Comparison of ENCODE assay signal across 19 cellular contexts in the genomic region with DNA sequence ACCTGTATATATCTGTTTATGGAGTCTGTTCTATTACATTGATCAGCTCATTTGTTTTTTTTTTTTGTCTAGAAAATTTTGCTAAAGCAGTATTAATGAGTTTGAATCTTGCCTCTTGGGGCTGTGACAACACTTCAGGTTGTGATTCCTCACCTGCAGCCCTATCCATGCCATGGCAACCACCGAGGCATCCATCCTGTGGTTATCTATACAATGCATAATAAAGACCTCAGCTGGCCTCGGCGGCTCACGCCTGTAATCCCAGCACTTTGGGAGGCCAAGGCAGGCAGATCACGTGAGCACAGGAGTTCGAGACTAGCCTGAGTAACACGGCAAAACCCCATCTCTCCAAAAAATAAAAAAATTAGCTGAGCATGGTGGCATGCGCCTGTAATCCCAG. TPM values are rescaled to one million over a fixed set of nuclear protein-coding genes. Genes with fewer than 3 reads are reported as not detected.
DNase-seq lines count a peak whose midpoint lies in the region; ATAC-seq and TF ChIP-seq lines count a peak whose summit lies in the region.
"Had no signal": no experiment of that assay in that cellular context is flagged by ENCODE, and none has a peak within 500 bp of the region (broad histone marks: within the 10 kb centered on the region; RNA-seq: fewer than 3 reads in every experiment).

No MANE protein-coding gene starts in this region.

- peaks cover 2% of the 10 kb centered on the region; the same call in 1 of the 3 replicates for H3K36me3 Mint-ChIP-seq in GM23338 (ENCODE audit: low read depth)
- peaks cover 4% of the 10 kb centered on the region for H3K36me3 Mint-ChIP-seq in dendritic cell treated with granulocyte-macrophage colony-stimulating factor and Interleukin-4, amounts not matched to agents 40 ng/mL and 50 ng/mL, for 4 days (ENCODE audit: low read depth)
- H3K36me3 Mint-ChIP-seq in activated CD4-positive, alpha-beta T cell treated with anti-CD3 and anti-CD28 coated beads, Interleukin-2, amount 10 ng/mL, durations not matched to agents 24 days and 14 days (ENCODE audit: low read depth) = no peaks in the 10 kb centered on the region
- H3K36me3 Mint-ChIP-seq: CD14-positive monocyte; CD4-positive, alpha-beta memory T cell had no signal

- H3K27me3 ChIP-seq in GM23338 (ENCODE audit: insufficient read depth) (no peaks in the 10 kb centered on the region), OCI-LY3 (ENCODE audit: low read depth, low read length) (no peaks in the 10 kb centered on the region)
- H3K27me3 ChIP-seq: BE2C; BLaER1 treated with 17β-estradiol and CSF1 and Interleukin-3, amounts not matched to agents 10 nM and 100 nM had no signal

- H3K4me3 Mint-ChIP-seq in GM23338 = no peak overlapping the region
- no peak overlapping the region for H3K4me3 Mint-ChIP-seq in dendritic cell treated with granulocyte-macrophage colony-stimulating factor and Interleukin-4, amounts not matched to agents 40 ng/mL and 50 ng/mL, for 4 days
- no peak overlapping the region for H3K4me3 Mint-ChIP-seq in activated CD4-positive, alpha-beta T cell treated with anti-CD3 and anti-CD28 coated beads, Interleukin-2, amount 10 ng/mL, durations not matched to agents 24 days and 14 days
- H3K4me3 Mint-ChIP-seq: CD4-positive, alpha-beta memory T cell; HFFc6 had no signal

- H4K20me1 ChIP-seq in GM23338 (replicated peaks; ENCODE audit: insufficient read depth) (no peaks in the 10 kb centered on the region), OCI-LY3 (ENCODE audit: insufficient read depth, low read length) (no peaks in the 10 kb centered on the region)
- H4K20me1 ChIP-seq: BLaER1 treated with 17β-estradiol and CSF1 and Interleukin-3, amounts not matched to agents 10 nM and 100 nM had no signal

- no peak overlapping the region for H3K27ac ChIP-seq in GM23338 (ENCODE audit: low read depth)
- H3K27ac ChIP-seq in OCI-LY3 (ENCODE audit: low read length) = no peak overlapping the region
- H3K27ac ChIP-seq: A549 had no signal

- peaks cover 15% of the 10 kb centered on the region for H3K9me3 Mint-ChIP-seq in GM23338
- H3K9me3 Mint-ChIP-seq in dendritic cell treated with granulocyte-macrophage colony-stimulating factor and Interleukin-4, amounts not matched to agents 40 ng/mL and 50 ng/mL, for 4 days = no peaks in the 10 kb centered on the region
- peaks cover 7% of the 10 kb centered on the region for H3K9me3 Mint-ChIP-seq in activated CD4-positive, alpha-beta T cell treated with anti-CD3 and anti-CD28 coated beads, Interleukin-2, amount 10 ng/mL, durations not matched to agents 24 days and 14 days
- H3K9me3 Mint-ChIP-seq: CD14-positive monocyte, HFFc6 had no signal

- no peaks in the 10 kb centered on the region for H3F3A ChIP-seq in GM23338 (replicated peaks; ENCODE audit: low read depth)

- no peaks in the 10 kb centered on the region for H3K9me3 ChIP-seq in OCI-LY3 (ENCODE audit: insufficient read depth, low read length)
- H3K9me3 ChIP-seq: A549, BE2C, HAP-1 had no signal

- H3K9ac ChIP-seq in OCI-LY3 (ENCODE audit: low read length) = no peak overlapping the region
- H3K9ac ChIP-seq: BLaER1 treated with 17β-estradiol and CSF1 and Interleukin-3, amounts not matched to agents 10 nM and 100 nM had no signal

- H3K27ac Mint-ChIP-seq in GM23338 = no peak overlapping the region
- H3K27ac Mint-ChIP-seq in dendritic cell treated with granulocyte-macrophage colony-stimulating factor and Interleukin-4, amounts not matched to agents 40 ng/mL and 50 ng/mL, for 4 days = peak overlapping the region; percentile 82
- H3K27ac Mint-ChIP-seq in activated CD4-positive, alpha-beta T cell treated with anti-CD3 and anti-CD28 coated beads, Interleukin-2, amount 10 ng/mL, durations not matched to agents 24 days and 14 days = no peak overlapping the region
- H3K27ac Mint-ChIP-seq: CD14-positive monocyte; CD4-positive, alpha-beta memory T cell; HFFc6 had no signal

- peaks cover 11% of the 10 kb centered on the region; the same call in 2 of the 3 replicates for H3K4me1 Mint-ChIP-seq in GM23338
- H3K4me1 Mint-ChIP-seq in dendritic cell treated with granulocyte-macrophage colony-stimulating factor and Interleukin-4, amounts not matched to agents 40 ng/mL and 50 ng/mL, for 4 days (ENCODE audit: low read depth) = peaks cover 36% of the 10 kb centered on the region
- H3K4me1 Mint-ChIP-seq in activated CD4-positive, alpha-beta T cell treated with anti-CD3 and anti-CD28 coated beads, Interleukin-2, amount 10 ng/mL, durations not matched to agents 24 days and 14 days = peaks cover 9% of the 10 kb centered on the region
- H3K4me1 Mint-ChIP-seq: CD4-positive, alpha-beta memory T cell had no signal

- DNase-seq in GM23338 (ENCODE audit: low spot score) (peak; percentile 22), NCI-H82 (lab: John Stamatoyannopoulos, UW) (no peak), CD1c-positive myeloid dendritic cell (ENCODE audit: extremely low spot score) (no peak)
- no peak for DNase-seq in activated CD4-positive, alpha-beta T cell treated with anti-CD3 and anti-CD28 coated beads, Interleukin-2, amount 10 ng/mL, durations not matched to agents 24 days and 14 days
- DNase-seq: 8988T; ACHN; AML-193; BE2C; Calu3; CD4-positive, alpha-beta memory T cell; COR-L47; DND-41; HFFc6 had no signal

- H3K27me3 Mint-ChIP-seq in GM23338 (ENCODE audit: insufficient read depth, low read depth, poor library complexity) = no peaks in the 10 kb centered on the region
- H3K27me3 Mint-ChIP-seq in dendritic cell treated with granulocyte-macrophage colony-stimulating factor and Interleukin-4, amounts not matched to agents 40 ng/mL and 50 ng/mL, for 4 days = no peaks in the 10 kb centered on the region
- no peaks in the 10 kb centered on the region for H3K27me3 Mint-ChIP-seq in activated CD4-positive, alpha-beta T cell treated with anti-CD3 and anti-CD28 coated beads, Interleukin-2, amount 10 ng/mL, durations not matched to agents 24 days and 14 days
- H3K27me3 Mint-ChIP-seq: CD4-positive, alpha-beta memory T cell had no signal

- H2AFZ ChIP-seq in GM23338 = no peak overlapping the region
- H2AFZ ChIP-seq in OCI-LY3 (ENCODE audit: low read depth, low read length) = no peak overlapping the region

- 0 out of 2 replicates have a peak, but pooled peaks cover 3% of the 10 kb centered on the region for H3K9me2 ChIP-seq in GM23338 (ENCODE audit: insufficient read depth)

- TF ChIP-seq CTCF in GM23338 (conservative IDR thresholded peaks at IDR 0.05; ENCODE audit: low read depth in 2 of 2) (no peak), OCI-LY3 (IDR thresholded peaks at IDR 0.05; ENCODE audit: low read depth, low read length) (no peak)

- peak; percentile 88 for ATAC-seq in GM23338
- ATAC-seq: A549 had no signal

- H3K4me1 ChIP-seq in GM23338 (ENCODE audit: insufficient read depth) (peaks cover 4% of the 10 kb centered on the region; the same call in 1 of the 2 replicates), OCI-LY3 (ENCODE audit: low read length) (peaks cover 43% of the 10 kb centered on the region)
- H3K4me1 ChIP-seq: BE2C had no signal

- H3K79me2 ChIP-seq in GM23338 (replicated peaks; ENCODE audit: insufficient read depth) = no peaks in the 10 kb centered on the region
- no peaks in the 10 kb centered on the region for H3K79me2 ChIP-seq in OCI-LY3 (ENCODE audit: low read length)

- H3K4me3 ChIP-seq in GM23338 = no peak overlapping the region
- H3K4me3 ChIP-seq in OCI-LY3 (ENCODE audit: low read length) = no peak overlapping the region
- H3K4me3 ChIP-seq: A549; BLaER1 treated with 17β-estradiol and CSF1 and Interleukin-3, amounts not matched to agents 10 nM and 100 nM; HAP-1 had no signal

- intact Hi-C loops in dendritic cell treated with granulocyte-macrophage colony-stimulating factor and Interleukin-4, amounts not matched to agents 40 ng/mL and 50 ng/mL, for 4 days (cut with micrococcal nuclease) = no loop called here
- intact Hi-C loops in activated CD4-positive, alpha-beta T cell treated with anti-CD3 and anti-CD28 coated beads, Interleukin-2, amount 10 ng/mL, durations not matched to agents 24 days and 14 days (cut with micrococcal nuclease) = no loop called here

- no peak overlapping the region for H3K4me2 ChIP-seq in GM23338
- peak overlapping the region; percentile 73 for H3K4me2 ChIP-seq in OCI-LY3 (ENCODE audit: low read length)
- H3K4me2 ChIP-seq: A549 had no signal

- H3K36me3 ChIP-seq in GM23338 (ENCODE audit: insufficient read depth) = 0 out of 2 replicates have a peak, but pooled peaks cover 6% of the 10 kb centered on the region
- H3K36me3 ChIP-seq in OCI-LY3 (replicated peaks; ENCODE audit: low read depth, low read length) = no peaks in the 10 kb centered on the region
- H3K36me3 ChIP-seq: BE2C, HAP-1 had no signal

TF ChIP-seq in GM23338, 12 proteins besides CTCF, POLR2A, EP300 and RAD21:
- TF ChIP-seq STAT1 (IDR thresholded peaks at IDR 0.05; ENCODE audit: unreplicated experiment) (no peak), ZNF114 (CRISPR knock-in tag; IDR thresholded peaks at IDR 0.05) (no peak), EZH2 (IDR thresholded peaks at IDR 0.05; ENCODE audit: low read depth, unreplicated experiment) (no peak), POLR2AphosphoS5 (IDR thresholded peaks at IDR 0.05; ENCODE audit: low read depth) (no peak), ZNF331 (CRISPR knock-in tag; IDR thresholded peaks at IDR 0.05; ENCODE audit: low read depth) (no peak)

RNA-seq across cellular contexts. Expression of gene PDCD1LG2, which starts 28.1 kb away (rescaled TPM):
- not detected in 2 replicates for total RNA-seq in GM23338 (2014; rRNA removed; shearing (Covaris generic))
- not detected in 2 replicates for polyA plus RNA-seq in GM23338 (2016; fragmentation: Nextera tagmentation; extraction: Ambion mirVana)
- 1.3 and 1.5 TPM in 2 replicates for total RNA-seq in activated CD4-positive, alpha-beta T cell treated with anti-CD3 and anti-CD28 coated beads, Interleukin-2, amount 10 ng/mL, durations not matched to agents 24 days and 14 days
- total RNA-seq: Calu3 had no signal

RNA-seq across cellular contexts. Expression of gene CD274, which starts 31.9 kb away (rescaled TPM):
- total RNA-seq in GM23338 (2014; rRNA removed; shearing (Covaris generic)) = not detected in 2 replicates
- polyA plus RNA-seq in GM23338 (2016; fragmentation: Nextera tagmentation; extraction: Ambion mirVana) = 0.17 TPM in 1 of 2 replicates, not detected in the other
- total RNA-seq in activated CD4-positive, alpha-beta T cell treated with anti-CD3 and anti-CD28 coated beads, Interleukin-2, amount 10 ng/mL, durations not matched to agents 24 days and 14 days = 52.1 and 57.6 TPM in 2 replicates

RNA-seq across cellular contexts. Expression of gene PLGRKT, which starts 44.5 kb away (rescaled TPM):
- total RNA-seq in GM23338 (2014; rRNA removed; shearing (Covaris generic)) = 13.1 and 18.2 TPM in 2 replicates
- 31.5 and 33.1 TPM in 2 replicates for polyA plus RNA-seq in GM23338 (2016; fragmentation: Nextera tagmentation; extraction: Ambion mirVana)
- 53.0 and 54.4 TPM in 2 replicates for total RNA-seq in activated CD4-positive, alpha-beta T cell treated with anti-CD3 and anti-CD28 coated beads, Interleukin-2, amount 10 ng/mL, durations not matched to agents 24 days and 14 days

Comparison
In these comparisons a context has a peak if more than half of its experiments do, and no peak if none do; other contexts are left out.
1. RNA of gene CD274, which starts 31.9 kb away (total RNA-seq): 52.1 to 57.6 TPM in activated CD4-positive, alpha-beta T cell treated with anti-CD3 and anti-CD28 coated beads, Interleukin-2, amount 10 ng/mL, durations not matched to agents 24 days and 14 days; not detected in GM23338; every median in the first group is over 10 times any median in the second.